8 cellular contexts compared by ENCODE assay signal in genomic region chr1:39798859-39799769, GRCh38. TPM values are rescaled to one million over a fixed set of nuclear protein-coding genes. Genes with fewer than 3 reads are reported as not detected.
DNase-seq lines count a peak whose midpoint lies in the region; ATAC-seq and TF ChIP-seq lines count a peak whose summit lies in the region.
"Not testable (repeated sequence)": the region's sequence is repeated elsewhere in the genome, so short reads cannot be mapped to it uniquely, and the experiment has no call there.

No MANE protein-coding gene starts in this region.

- not testable (repeated sequence) for H3K79me2 ChIP-seq in PC-3 (ENCODE audit: low read length)

- intact Hi-C loops in PC-3 (cut with micrococcal nuclease) = loop anchor here (10.0 kb wide), 1 partner anchor 64 kb away; the partner anchor contains the start of gene PPIE
- intact Hi-C loops in esophagus squamous epithelium (cut with DNase I) = not testable (repeated sequence)
- intact Hi-C loops in natural killer cell (cut with micrococcal nuclease) = loop anchor here (1.0 kb wide), 2 partner anchors 97 to 193 kb away; no protein-coding TSS in a partner anchor

- WGBS in esophagus squamous epithelium, 2 donors = 48 to 57% methylated on average over 11 to 15 of the region's 26 CpGs

- peak overlapping the region; percentile 83 for H3K4me3 Mint-ChIP-seq in natural killer cell
- peak overlapping the region; percentile 53 for H3K4me3 Mint-ChIP-seq in stimulated activated effector memory CD8-positive, alpha-beta T cell treated with anti-CD3 and anti-CD28 coated beads, Interleukin-12 subunit alpha, Interleukin-12 subunit beta, amount 100 ng/mL, for 72 hours

- H3K27me3 Mint-ChIP-seq in natural killer cell (ENCODE audit: low read depth in 2 of 2) = not testable (repeated sequence)

- TF ChIP-seq CTCF in HL-60 (IDR thresholded peaks at IDR 0.05; ENCODE audit: insufficient read depth, low read length) = peak; percentile 49
- not testable (repeated sequence) for TF ChIP-seq CTCF in PC-3 (conservative IDR thresholded peaks at IDR 0.05; ENCODE audit: low read depth, low read length); natural killer cell (IDR thresholded peaks at IDR 0.05)
- peak in 1 of 6 experiments; percentile 23 for TF ChIP-seq CTCF in esophagus squamous epithelium (IDR thresholded peaks at IDR 0.05)

- CTCF ChIA-PET in PC-3 (lab: Charles Lee) = interaction anchor here (0.6 to 1.1 kb wide), 2 partner anchors 120 to 565 kb away, joined by 3 to 5 read pairs; no protein-coding TSS in a partner anchor

- peaks cover 16% of the 10 kb centered on the region for H3K4me1 ChIP-seq in PC-3 (ENCODE audit: insufficient read depth, low read length)
- H3K4me1 ChIP-seq in esophagus squamous epithelium = peaks cover 0 to 12% (median 5%) of the 10 kb centered on the region in 3 donors

- not testable (repeated sequence) for H3K9ac ChIP-seq in PC-3 (ENCODE audit: low read length)

- H3K27ac Mint-ChIP-seq in natural killer cell = peak overlapping the region; percentile 89 to 93
- peak overlapping the region; percentile 86 for H3K27ac Mint-ChIP-seq in stimulated activated effector memory CD8-positive, alpha-beta T cell treated with anti-CD3 and anti-CD28 coated beads, Interleukin-12 subunit alpha, Interleukin-12 subunit beta, amount 100 ng/mL, for 72 hours

- POLR2A ChIA-PET in PC-3 (lab: Charles Lee; ENCODE audit: unreplicated experiment) = interaction anchor here (0.5 to 0.7 kb wide), 3 partner anchors 164 to 241 kb away, joined by 3 to 9 read pairs (median 4); partner anchors contain the start of gene CAP1

- DNase-seq in G401 (ENCODE audit: low spot score) = peak; percentile 13
- DNase-seq in HL-60 (ENCODE audit: low read depth in 1 of 2, low spot score in 1 of 2) = peak; percentile 72 to 98
- DNase-seq in PC-3 = peak; percentile 76
- DNase-seq in activated T-cell treated with anti-CD3 and anti-CD28 coated beads for 24 hours (ENCODE audit: low read depth) = peak; percentile 83
- DNase-seq in esophagus squamous epithelium (lab: John Stamatoyannopoulos, UW) = peak; percentile 89
- peak; percentile 82 for DNase-seq in natural killer cell
- DNase-seq in stimulated activated effector memory CD8-positive, alpha-beta T cell treated with anti-CD3 and anti-CD28 coated beads, Interleukin-12 subunit alpha, Interleukin-12 subunit beta, amount 100 ng/mL, for 72 hours (ENCODE audit: low spot score in 2 of 2) = peak; percentile 38 to 90

- H2AFZ ChIP-seq in PC-3 (ENCODE audit: low read length) = peak overlapping the region; percentile 27

- peak; percentile 79 for ATAC-seq in GM21528 (IDR thresholded peaks at IDR 0.05; ENCODE audit: low FRiP score, unreplicated experiment)
- peak; percentile 68 for ATAC-seq in PC-3
- peak; percentile 94 to 98 (median 97) for ATAC-seq in natural killer cell
- ATAC-seq in stimulated activated effector memory CD8-positive, alpha-beta T cell treated with anti-CD3 and anti-CD28 coated beads, Interleukin-12 subunit alpha, Interleukin-12 subunit beta, amount 100 ng/mL, for 72 hours = peak; percentile 94

- H3K27ac ChIP-seq in HL-60 (replicated peaks) = not testable (repeated sequence)
- H3K27ac ChIP-seq in PC-3 (ENCODE audit: low read length) (peak overlapping the region; percentile 10; the same call in 1 of the 2 replicates), esophagus squamous epithelium (peak overlapping the region in 2 of 4 donors; percentile 54 to 63)

- H3K9me3 Mint-ChIP-seq in natural killer cell; stimulated activated effector memory CD8-positive, alpha-beta T cell treated with anti-CD3 and anti-CD28 coated beads, Interleukin-12 subunit alpha, Interleukin-12 subunit beta, amount 100 ng/mL, for 72 hours: not testable (repeated sequence)

- H3K9me2 ChIP-seq in PC-3 (replicated peaks; ENCODE audit: low read length) = not testable (repeated sequence)

- H4K20me1 ChIP-seq in PC-3 (ENCODE audit: low read length) = not testable (repeated sequence)

- peak overlapping the region; percentile 56; the same call in 1 of the 2 replicates for H3K4me2 ChIP-seq in PC-3 (ENCODE audit: low read length)

- H3K4me1 Mint-ChIP-seq in natural killer cell = peaks cover 9 to 10% of the 10 kb centered on the region in 2 donors
- peaks cover 12% of the 10 kb centered on the region for H3K4me1 Mint-ChIP-seq in stimulated activated effector memory CD8-positive, alpha-beta T cell treated with anti-CD3 and anti-CD28 coated beads, Interleukin-12 subunit alpha, Interleukin-12 subunit beta, amount 100 ng/mL, for 72 hours

- not testable (repeated sequence) for H3K4me3 ChIP-seq in HL-60 (replicated peaks; ENCODE audit: insufficient read depth, low read length); PC-3 (ENCODE audit: low read length)
- H3K4me3 ChIP-seq in esophagus squamous epithelium = peak overlapping the region in 1 of 4 donors; percentile 35

- H3K9me3 ChIP-seq in PC-3 (ENCODE audit: low read length); esophagus squamous epithelium: not testable (repeated sequence)

- in situ Hi-C loops in G401 (cut with HindIII; ENCODE audit: low sequenced_read_pairs) = not testable (repeated sequence)

- TF ChIP-seq POLR2A in esophagus squamous epithelium (IDR thresholded peaks at IDR 0.05) = peak in 1 of 4 donors; percentile 41

- H3K27me3 ChIP-seq in HL-60 (ENCODE audit: insufficient read depth, poor library complexity, severe bottlenecking); PC-3 (ENCODE audit: low read length); esophagus squamous epithelium: not testable (repeated sequence)

- H3K36me3 Mint-ChIP-seq in natural killer cell; stimulated activated effector memory CD8-positive, alpha-beta T cell treated with anti-CD3 and anti-CD28 coated beads, Interleukin-12 subunit alpha, Interleukin-12 subunit beta, amount 100 ng/mL, for 72 hours: not testable (repeated sequence)

- not testable (repeated sequence) for BruUV-seq in PC-3 (replicated peaks; lab: Mats Ljungman, UMichigan)

- not testable (repeated sequence) for H3F3A ChIP-seq in PC-3 (ENCODE audit: low read length, unreplicated experiment)

- H3K36me3 ChIP-seq in PC-3 (ENCODE audit: low read depth, low read length); esophagus squamous epithelium: not testable (repeated sequence)

RNA-seq across cellular contexts. Expression of gene BMP8B, which starts 10.4 kb away (rescaled TPM):
- 1.4 and 1.8 TPM in 2 replicates for total RNA-seq in G401 (2014; rRNA removed; shearing (Covaris generic))
- total RNA-seq in PC-3 (2014; rRNA removed) (3.3 and 4.7 TPM in 2 replicates), esophagus squamous epithelium (under 1 TPM; 0.18 to 0.83 (median 0.55) TPM), natural killer cell (1 to 10 TPM; 2.8 to 4.3 (median 3.6) TPM)

RNA-seq across cellular contexts. Expression of gene OXCT2, which starts 28.0 kb away (rescaled TPM):
- not detected in 2 replicates for total RNA-seq in G401 (2014; rRNA removed; shearing (Covaris generic))
- total RNA-seq in PC-3 (2014; rRNA removed) = 0.98 and 3.9 TPM in 2 replicates
- under 1 TPM in 2 of 4 donors, not detected in 2; 0.19 to 0.48 TPM for total RNA-seq in esophagus squamous epithelium
- 1 to 10 TPM in 2 of 3 donors, under 1 TPM in 1; 0.42 to 2.2 (median 1.9) TPM for total RNA-seq in natural killer cell

Comparison
In these comparisons a context has a peak if more than half of its experiments do, and no peak if none do; other contexts are left out.
1. DNase-seq: peak in every context shown above with its lines; median percentile 89 in esophagus squamous epithelium; 85 in HL-60; 83 in activated T-cell treated with anti-CD3 and anti-CD28 coated beads for 24 hours; 82 in natural killer cell; 76 in PC-3; 64 in stimulated activated effector memory CD8-positive, alpha-beta T cell treated with anti-CD3 and anti-CD28 coated beads, Interleukin-12 subunit alpha, Interleukin-12 subunit beta, amount 100 ng/mL, for 72 hours; 13 in G401.